ENCODE assay signal across 18 cellular contexts in the genomic region with DNA sequence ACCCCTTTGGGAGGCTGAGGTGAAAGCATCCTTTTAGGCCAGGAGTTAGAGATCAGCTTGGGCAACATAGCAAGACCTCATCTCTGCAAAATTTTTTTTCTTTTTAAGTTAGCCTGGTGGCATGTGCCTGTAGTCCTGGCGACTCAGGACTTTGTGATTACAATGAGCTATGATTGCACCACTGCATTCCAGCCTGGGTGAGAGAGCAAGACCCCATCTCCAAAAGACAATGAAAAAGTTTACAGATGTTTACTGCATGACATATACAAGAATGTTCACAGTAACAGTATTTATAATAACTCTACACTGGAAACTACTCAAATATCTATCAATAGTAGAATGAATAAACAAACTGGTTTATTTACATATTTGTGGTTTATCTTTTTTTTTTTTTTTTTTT. TPM values are rescaled to one million over a fixed set of nuclear protein-coding genes. Genes with fewer than 3 reads are reported as not detected.
DNase-seq lines count a peak whose midpoint lies in the region; ATAC-seq and TF ChIP-seq lines count a peak whose summit lies in the region.
"Had no signal": no experiment of that assay in that cellular context is flagged by ENCODE, and none has a peak within 500 bp of the region (broad histone marks: within the 10 kb centered on the region; RNA-seq: fewer than 3 reads in every experiment).

No MANE protein-coding gene starts in this region.

- peaks cover 18% of the 10 kb centered on the region for H3K4me1 Mint-ChIP-seq in stimulated activated memory B cell treated with anti-CD40 and anti-IgM and Interleukin-4, amounts not matched to agents 10 μg/mL and 1 μg/mL and 100 μg/mL, for 72 hours
- H3K4me1 Mint-ChIP-seq in activated CD4-positive, alpha-beta T cell treated with anti-CD3 and anti-CD28 coated beads for 36 hours, result peaks cover 3% of the 10 kb centered on the region
- no peaks in the 10 kb centered on the region for H3K4me1 Mint-ChIP-seq in T-cell
- H3K4me1 Mint-ChIP-seq: CD8-positive, alpha-beta memory T cell had no signal

- H3K4me1 ChIP-seq in IMR-90 (ENCODE audit: control insufficient read depth, insufficient read depth, low read length) (no peaks in the 10 kb centered on the region), adipocyte (ENCODE audit: control insufficient read depth, insufficient read depth, low read length) (peaks cover 16% of the 10 kb centered on the region)
- H3K4me1 ChIP-seq: BLaER1 had no signal

- no peak overlapping the region for H4K5ac ChIP-seq in IMR-90 (ENCODE audit: low read depth, low read length)

- in situ Hi-C loops in IMR-90 (cut with MboI; ENCODE audit: low sequenced_read_pairs), result no loop called here

- H2AFZ ChIP-seq in IMR-90 (replicated peaks; ENCODE audit: low read length, poor library complexity), result no peak overlapping the region

- no peak overlapping the region for H2BK5ac ChIP-seq in IMR-90 (ENCODE audit: low read depth, low read length, poor library complexity, severe bottlenecking)

- BruUV-seq in IMR-90 (replicated peaks; lab: Mats Ljungman, UMichigan), result no TSS peak

- no peak for TF ChIP-seq CTCF in IMR-90 (conservative IDR thresholded peaks at IDR 0.05; ENCODE audit: low read depth, low read length)
- TF ChIP-seq CTCF in fibroblast of villous mesenchyme (IDR thresholded peaks at IDR 0.05; ENCODE audit: insufficient read depth, low read depth, low read length), result no peak

- no CpG with 5 or more reads among the region's 1 CpG for WGBS in IMR-90 (ENCODE audit: extremely low coverage in 2 of 2, insufficient read length in 1 of 2), 2 experiments

- no peaks in the 10 kb centered on the region for H4K20me1 ChIP-seq in IMR-90 (ENCODE audit: insufficient read depth, low read length)
- H4K20me1 ChIP-seq: BLaER1 had no signal

- no peaks in the 10 kb centered on the region for H3K36me3 ChIP-seq in IMR-90 (ENCODE audit: control insufficient read depth, insufficient read depth, low read length)
- no peaks in the 10 kb centered on the region for H3K36me3 ChIP-seq in adipocyte (ENCODE audit: control insufficient read depth, insufficient read depth, low read length, severe bottlenecking)
- H3K36me3 ChIP-seq: BLaER1 had no signal

- ATAC-seq in IMR-90 (ENCODE audit: low read depth) (peak; percentile 63), T-cell (replicated peaks in 1 of 4) (no peak)
- no peak for ATAC-seq in stimulated activated memory B cell treated with anti-CD40 and anti-IgM and Interleukin-4, amounts not matched to agents 10 μg/mL and 1 μg/mL and 100 μg/mL, for 72 hours
- ATAC-seq in activated CD4-positive, alpha-beta T cell treated with anti-CD3 and anti-CD28 coated beads for 36 hours, result no peak

- H3K27ac Mint-ChIP-seq in stimulated activated memory B cell treated with anti-CD40 and anti-IgM and Interleukin-4, amounts not matched to agents 10 μg/mL and 1 μg/mL and 100 μg/mL, for 72 hours, result peak overlapping the region; percentile 77
- H3K27ac Mint-ChIP-seq in activated CD4-positive, alpha-beta T cell treated with anti-CD3 and anti-CD28 coated beads for 36 hours, result no peak overlapping the region
- peak overlapping the region in 1 of 2 donors; percentile 36 for H3K27ac Mint-ChIP-seq in T-cell

- H4K8ac ChIP-seq in IMR-90 (ENCODE audit: low read depth in 2 of 2, low read length in 2 of 2), result no peak overlapping the region

- no peaks in the 10 kb centered on the region for H3K36me3 Mint-ChIP-seq in stimulated activated memory B cell treated with anti-CD40 and anti-IgM and Interleukin-4, amounts not matched to agents 10 μg/mL and 1 μg/mL and 100 μg/mL, for 72 hours
- H3K36me3 Mint-ChIP-seq in activated CD4-positive, alpha-beta T cell treated with anti-CD3 and anti-CD28 coated beads for 36 hours (ENCODE audit: low read depth), result no peaks in the 10 kb centered on the region
- no peaks in the 10 kb centered on the region for H3K36me3 Mint-ChIP-seq in T-cell
- H3K36me3 Mint-ChIP-seq: CD8-positive, alpha-beta memory T cell had no signal

- H3K27ac ChIP-seq in IMR-90 (ENCODE audit: insufficient read depth, low read length), result no peak overlapping the region
- H3K27ac ChIP-seq: BLaER1, RWPE1 had no signal

- no peak overlapping the region for H3K18ac ChIP-seq in IMR-90 (ENCODE audit: low read depth, low read length)

- no peak for TF ChIP-seq POLR2A in IMR-90 (IDR thresholded peaks at IDR 0.05; ENCODE audit: low read depth, low read length)

- no peak overlapping the region for H2AK9ac ChIP-seq in IMR-90 (replicated peaks; ENCODE audit: low read depth, low read length, poor library complexity)

- H3K79me1 ChIP-seq in IMR-90 (ENCODE audit: low read depth in 1 of 2, low read length in 2 of 2), result no peaks in the 10 kb centered on the region

- H2BK15ac ChIP-seq in IMR-90 (ENCODE audit: low read depth, low read length), result no peak overlapping the region

- dilution Hi-C loops in IMR-90 (cut with HindIII; ENCODE audit: low sequenced_read_pairs, unreplicated experiment), result no loop called here

- no peak for TF ChIP-seq RAD21 in IMR-90 (IDR thresholded peaks at IDR 0.05; ENCODE audit: low read length)

- H3K27me3 ChIP-seq in IMR-90 (ENCODE audit: control insufficient read depth, insufficient read depth, low read length) (peaks cover 8% of the 10 kb centered on the region), adipocyte (replicated peaks; ENCODE audit: control insufficient read depth, insufficient read depth, low read length) (no peaks in the 10 kb centered on the region)
- H3K27me3 ChIP-seq: BLaER1 had no signal

- H3K9ac ChIP-seq in IMR-90 (ENCODE audit: low read depth, low read length) (no peak overlapping the region), adipocyte (ENCODE audit: low read length) (no peak overlapping the region)
- H3K9ac ChIP-seq: BLaER1 had no signal

- H3K9me1 ChIP-seq in IMR-90 (ENCODE audit: insufficient read depth, low read length), result no peaks in the 10 kb centered on the region

- H4K91ac ChIP-seq in IMR-90 (ENCODE audit: insufficient read depth, low read depth, low read length), result no peak overlapping the region

- DNase-seq in IMR-90 (peak; percentile 11), adipocyte (ENCODE audit: low read depth) (peak; percentile 46), fibroblast of villous mesenchyme (ENCODE audit: low read depth) (peak; percentile 59), T-cell (no peak)
- no peak for DNase-seq in activated CD4-positive, alpha-beta T cell treated with anti-CD3 and anti-CD28 coated beads for 36 hours
- no peak for DNase-seq in stimulated activated CD4-positive, alpha-beta T cell treated with anti-CD3 and anti-CD28 coated beads, Interleukin-4, amount 100 ng/mL, for 1 hour
- DNase-seq: CD8-positive, alpha-beta memory T cell; DMS 273 treated with DMSO at 0.1 percent for 48 hours; Kasumi-1; NCI-H1436; NCI-H2081; NCI-H510A treated with DMSO at 0.1 percent for 48 hours had no signal

- no peak overlapping the region for H2BK20ac ChIP-seq in IMR-90 (ENCODE audit: low read depth, low read length)

- H3K14ac ChIP-seq in IMR-90 (replicated peaks; ENCODE audit: low read depth, low read length), result no peak overlapping the region

- no peaks in the 10 kb centered on the region for H3K9me3 ChIP-seq in IMR-90 (ENCODE audit: control insufficient read depth, insufficient read depth, low read length)
- H3K9me3 ChIP-seq in adipocyte (ENCODE audit: control insufficient read depth, low read length), result peaks cover 9% of the 10 kb centered on the region

- no peak overlapping the region for H3K4me3 ChIP-seq in IMR-90 (ENCODE audit: insufficient read depth, low read depth, low read length)
- no peak overlapping the region for H3K4me3 ChIP-seq in adipocyte (ENCODE audit: low read length)
- no peak overlapping the region for H3K4me3 ChIP-seq in fibroblast of villous mesenchyme (ENCODE audit: low read depth, low read length)
- H3K4me3 ChIP-seq: BLaER1 had no signal

- CTCF ChIA-PET in IMR-90 (lab: Yijun Ruan, JAX) (no interaction called here), T-cell (lab: Charles Lee) (interaction anchor here in 1 of 2 donors (0.8 kb wide), 1 partner anchor 99 kb away, joined by 11 read pairs; no protein-coding TSS in a partner anchor)
- CTCF ChIA-PET in activated CD4-positive, alpha-beta T cell treated with anti-CD3 and anti-CD28 coated beads for 36 hours (lab: Charles Lee), result no interaction called here

- H2BK120ac ChIP-seq in IMR-90 (ENCODE audit: low read depth, low read length), result no peak overlapping the region

- intact Hi-C loops in IMR-90 (cut with micrococcal nuclease), result loop anchor here (5.0 kb wide), 1 partner anchor 47 kb away; a partner anchor contains a TSS
- intact Hi-C loops in activated CD4-positive, alpha-beta T cell treated with anti-CD3 and anti-CD28 coated beads for 36 hours (cut with DNase I, micrococcal nuclease), result no loop called here

- no peak overlapping the region for H3K4me3 Mint-ChIP-seq in stimulated activated memory B cell treated with anti-CD40 and anti-IgM and Interleukin-4, amounts not matched to agents 10 μg/mL and 1 μg/mL and 100 μg/mL, for 72 hours
- H3K4me3 Mint-ChIP-seq in activated CD4-positive, alpha-beta T cell treated with anti-CD3 and anti-CD28 coated beads for 36 hours, result no peak overlapping the region
- H3K4me3 Mint-ChIP-seq in T-cell, result no peak overlapping the region
- H3K4me3 Mint-ChIP-seq: CD8-positive, alpha-beta memory T cell had no signal

- H3K4ac ChIP-seq in IMR-90 (ENCODE audit: low read depth, low read length), result no peak overlapping the region

- no peak overlapping the region for H3K23ac ChIP-seq in IMR-90 (ENCODE audit: low read depth, low read length)

- no peak overlapping the region for H2AK5ac ChIP-seq in IMR-90 (ENCODE audit: low read depth, low read length)

- H3K27me3 Mint-ChIP-seq in stimulated activated memory B cell treated with anti-CD40 and anti-IgM and Interleukin-4, amounts not matched to agents 10 μg/mL and 1 μg/mL and 100 μg/mL, for 72 hours, result no peaks in the 10 kb centered on the region
- no peaks in the 10 kb centered on the region for H3K27me3 Mint-ChIP-seq in activated CD4-positive, alpha-beta T cell treated with anti-CD3 and anti-CD28 coated beads for 36 hours
- H3K27me3 Mint-ChIP-seq in T-cell, result no peaks in the 10 kb centered on the region

- no peak overlapping the region for H3K56ac ChIP-seq in IMR-90 (ENCODE audit: extremely low read depth, insufficient read depth, low read length)

- POLR2A ChIA-PET in IMR-90 (lab: Charles Lee; ENCODE audit: unreplicated experiment), result no interaction called here
- POLR2A ChIA-PET in activated CD4-positive, alpha-beta T cell treated with anti-CD3 and anti-CD28 coated beads for 36 hours (lab: Charles Lee), result no interaction called here
- POLR2A ChIA-PET in T-cell (lab: Charles Lee), result no interaction called here

- no peak overlapping the region for H3K4me2 ChIP-seq in IMR-90 (ENCODE audit: low read depth, low read length)
- H3K4me2 ChIP-seq: BLaER1 had no signal

- no peaks in the 10 kb centered on the region for H3K9me3 Mint-ChIP-seq in stimulated activated memory B cell treated with anti-CD40 and anti-IgM and Interleukin-4, amounts not matched to agents 10 μg/mL and 1 μg/mL and 100 μg/mL, for 72 hours
- H3K9me3 Mint-ChIP-seq in activated CD4-positive, alpha-beta T cell treated with anti-CD3 and anti-CD28 coated beads for 36 hours (ENCODE audit: low read depth), result no peaks in the 10 kb centered on the region
- H3K9me3 Mint-ChIP-seq in T-cell, result no peaks in the 10 kb centered on the region

RNA-seq across cellular contexts. Expression of a gene that starts 33.1 kb away (rescaled TPM):
- total RNA-seq in IMR-90 (2012; rRNA removed) (not detected in 2 replicates), fibroblast of villous mesenchyme (not detected in 2 replicates), T-cell (10 to 100 TPM in 3 of 5 donors, not detected in 2; 13.0 to 27.3 (median 13.0) TPM)
- polyA plus RNA-seq in IMR-90 (2012; rRNA removed), result not detected in 2 replicates
- polyA plus RNA-seq in IMR-90 (2012; cell fraction: cytosol; rRNA removed), result not detected in 2 replicates
- not detected in 2 replicates for polyA plus RNA-seq in IMR-90 (2012; cell fraction: nucleus; rRNA removed; ENCODE audit: low replicate concordance)
- under 1 TPM; 0.72 to 0.91 TPM for total RNA-seq in activated CD4-positive, alpha-beta T cell treated with anti-CD3 and anti-CD28 coated beads for 36 hours
- total RNA-seq: Daoy, SK-MEL-5 had no signal
- polyA plus RNA-seq: AG04450; CD8-positive, alpha-beta memory T cell had no signal

RNA-seq across cellular contexts. Expression of a gene that starts 41.0 kb away (rescaled TPM):
- total RNA-seq in IMR-90 (2012; rRNA removed), result not detected in 2 replicates
- 0.05 TPM in 1 of 2 replicates, not detected in the other for polyA plus RNA-seq in IMR-90 (2012; rRNA removed)
- polyA plus RNA-seq in IMR-90 (2012; cell fraction: cytosol; rRNA removed), result 0.04 TPM in 1 of 2 replicates, not detected in the other
- polyA plus RNA-seq in IMR-90 (2012; cell fraction: nucleus; rRNA removed; ENCODE audit: low replicate concordance), result not detected in 2 replicates
- total RNA-seq in fibroblast of villous mesenchyme, result under 0.01 TPM in 1 of 2 replicates, not detected in the other
- total RNA-seq in activated CD4-positive, alpha-beta T cell treated with anti-CD3 and anti-CD28 coated beads for 36 hours, result under 1 TPM; 0.30 to 0.33 TPM
- total RNA-seq in T-cell, result 1 to 10 TPM; 1.4 to 4.3 (median 3.3) TPM

RNA-seq across cellular contexts. Expression of a gene that starts 46.8 kb away (rescaled TPM):
- under 0.01 and 0.18 TPM in 2 replicates for total RNA-seq in IMR-90 (2012; rRNA removed)
- polyA plus RNA-seq in IMR-90 (2012; rRNA removed), result 0.77 and 0.89 TPM in 2 replicates
- polyA plus RNA-seq in IMR-90 (2012; cell fraction: cytosol; rRNA removed), result 0.51 and 0.74 TPM in 2 replicates
- polyA plus RNA-seq in IMR-90 (2012; cell fraction: nucleus; rRNA removed; ENCODE audit: low replicate concordance), result 0.26 and 0.50 TPM in 2 replicates
- total RNA-seq in fibroblast of villous mesenchyme, result 0.32 TPM in 1 of 2 replicates, not detected in the other
- total RNA-seq in activated CD4-positive, alpha-beta T cell treated with anti-CD3 and anti-CD28 coated beads for 36 hours, result not detected
- under 1 TPM in 3 of 5 donors, not detected in 2; 0.13 to 0.18 (median 0.16) TPM for total RNA-seq in T-cell
- total RNA-seq: CD8-positive, alpha-beta memory T cell had no signal
- polyA plus RNA-seq: CD8-positive, alpha-beta memory T cell had no signal

Comparison
In these comparisons a context has a peak if more than half of its experiments do, and no peak if none do; other contexts are left out.
1. DNase-seq: peak in IMR-90 (single experiment), adipocyte (single experiment) and fibroblast of villous mesenchyme (single experiment); none in activated CD4-positive, alpha-beta T cell treated with anti-CD3 and anti-CD28 coated beads for 36 hours (single experiment), T-cell (0 of 34) and stimulated activated CD4-positive, alpha-beta T cell treated with anti-CD3 and anti-CD28 coated beads, Interleukin-4, amount 100 ng/mL, for 1 hour (single experiment).